Comparison of ENCODE assay signal across 17 cellular contexts in the genomic region with DNA sequence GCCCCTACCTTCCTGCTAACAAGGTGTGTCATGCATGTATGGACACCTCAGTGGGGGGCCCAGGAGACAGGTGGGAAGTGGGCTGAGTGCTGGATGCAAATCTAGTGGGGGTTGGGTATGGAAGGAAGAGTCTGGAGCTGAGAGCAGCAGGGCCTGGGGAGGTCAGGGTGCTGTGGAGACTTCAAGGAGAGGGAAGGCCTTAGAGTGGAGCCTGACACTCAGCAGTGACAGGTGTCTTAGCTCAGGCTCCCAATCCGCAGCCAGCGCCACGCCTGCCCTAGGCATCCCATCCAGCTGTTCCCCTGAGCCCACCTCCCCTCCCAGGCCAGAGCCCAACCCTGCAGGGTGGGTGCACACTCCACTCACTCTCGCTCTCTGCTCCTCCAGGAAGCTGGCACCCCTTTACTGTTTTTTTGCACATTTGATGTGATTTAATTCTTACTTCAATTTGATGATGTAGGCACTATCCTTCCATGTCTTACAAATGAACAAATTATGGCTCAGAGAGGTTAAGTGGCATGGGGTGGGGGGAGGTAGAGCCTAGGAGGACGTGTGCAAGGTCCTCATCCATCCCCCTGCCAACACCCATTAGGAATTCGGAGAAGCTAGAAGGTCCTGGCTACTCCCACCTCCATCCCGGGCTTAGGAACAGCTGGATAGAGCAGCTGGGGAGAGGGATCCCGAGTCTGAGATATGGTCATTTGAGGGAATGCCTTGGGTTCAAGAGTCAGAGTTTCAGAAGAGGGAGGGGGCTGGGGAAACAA. TPM values are rescaled to one million over a fixed set of nuclear protein-coding genes. Genes with fewer than 3 reads are reported as not detected.
DNase-seq lines count a peak whose midpoint lies in the region; FAIRE-seq and TF ChIP-seq lines count a peak whose summit lies in the region.
"Had no signal": no experiment of that assay in that cellular context is flagged by ENCODE, and none has a peak within 500 bp of the region (broad histone marks: within the 10 kb centered on the region; RNA-seq: fewer than 3 reads in every experiment).

No MANE protein-coding gene starts in this region.

- 44 to 50% methylated on average over 8 of the region's 8 CpGs for WGBS in ectodermal cell, 2 experiments
- 14 to 51% (median 47%) methylated on average over 8 of the region's 8 CpGs for WGBS in small intestine, 3 donors

- no peak for DNase-seq in neural crest cell (ENCODE audit: low read depth, low spot score)
- DNase-seq in amniotic stem cell (lab: John Stamatoyannopoulos, UW), result no peak
- DNase-seq in kidney, result no peak
- DNase-seq in small intestine, result no peak
- DNase-seq: activated naive CD4-positive, alpha-beta T cell treated with anti-CD3 and anti-CD28 coated beads, Interleukin-2, amount 50 U/mL, for 16 hours; CD4-positive, CD25-positive, alpha-beta regulatory T cell; foreskin keratinocyte; MG63; psoas muscle; stimulated activated CD4-positive, alpha-beta T cell treated with anti-CD3 and anti-CD28 coated beads, Interleukin-1b, Interleukin-23, amount 100 ng/mL, for 48 hours; stimulated activated CD8-positive, alpha-beta memory T cell treated with anti-CD3 and anti-CD28 coated beads, Interleukin-4, amount 100 ng/mL, for 48 hours had no signal

- peaks cover 20% of the 10 kb centered on the region for H3K27me3 Mint-ChIP-seq in neural crest cell (ENCODE audit: low read depth)

- H3K27ac ChIP-seq in DOHH2 (ENCODE audit: low read depth, low read length) (no peak overlapping the region), HUES6 (ENCODE audit: low read depth, low read length) (no peak overlapping the region), ectodermal cell (ENCODE audit: insufficient read depth, low read depth, low read length, poor library complexity, severe bottlenecking) (no peak overlapping the region), kidney (ENCODE audit: low read depth in 2 of 2, low read length in 2 of 2) (no peak overlapping the region), small intestine (ENCODE audit: low read depth in 1 of 2, low read length in 1 of 2) (no peak overlapping the region)
- H3K27ac ChIP-seq: foreskin keratinocyte, psoas muscle, SJSA1, thoracic aorta had no signal

- no peaks in the 10 kb centered on the region for H3K79me2 ChIP-seq in DOHH2 (ENCODE audit: control insufficient read depth, low read length)

- no peaks in the 10 kb centered on the region for H3K36me3 Mint-ChIP-seq in neural crest cell (ENCODE audit: low read depth)
- H3K36me3 Mint-ChIP-seq: CD4-positive, CD25-positive, alpha-beta regulatory T cell had no signal

- peaks cover 18% of the 10 kb centered on the region for H3K4me1 Mint-ChIP-seq in neural crest cell

- H3K9me3 ChIP-seq in DOHH2 (ENCODE audit: control insufficient read depth, insufficient read depth, low read length), result no peaks in the 10 kb centered on the region
- no peaks in the 10 kb centered on the region for H3K9me3 ChIP-seq in HUES6 (ENCODE audit: control insufficient read depth, insufficient read depth, low read depth, low read length)
- no peaks in the 10 kb centered on the region for H3K9me3 ChIP-seq in ectodermal cell (ENCODE audit: control insufficient read depth, low read length)
- H3K9me3 ChIP-seq in kidney (ENCODE audit: control insufficient read depth in 1 of 2, low read length in 2 of 2), result no peaks in the 10 kb centered on the region
- H3K9me3 ChIP-seq in small intestine (ENCODE audit: control insufficient read depth, low read depth), result no peaks in the 10 kb centered on the region
- H3K9me3 ChIP-seq: MG63, psoas muscle, thoracic aorta had no signal

- no peaks in the 10 kb centered on the region for H3K9me2 ChIP-seq in DOHH2 (replicated peaks; ENCODE audit: control insufficient read depth, low read length)

- H3K27me3 ChIP-seq in DOHH2 (ENCODE audit: control insufficient read depth, low read length) (peaks cover 35% of the 10 kb centered on the region), HUES6 (ENCODE audit: control insufficient read depth, insufficient read depth, low read length) (peaks cover 17% of the 10 kb centered on the region), ectodermal cell (ENCODE audit: control insufficient read depth, insufficient read depth, low read length, poor library complexity, severe bottlenecking) (peaks cover 15% of the 10 kb centered on the region), small intestine (ENCODE audit: control insufficient read depth in 2 of 2, insufficient read depth in 2 of 2, low read length in 2 of 2) (peaks cover 2 to 3% of the 10 kb centered on the region in 2 donors)

- intact Hi-C loops in kidney (cut with DNase I), result no loop called here

- H3K36me3 ChIP-seq in DOHH2 (ENCODE audit: control insufficient read depth, low read length) (no peaks in the 10 kb centered on the region), HUES6 (ENCODE audit: control insufficient read depth, insufficient read depth, low read length) (0 out of 2 replicates have a peak, but pooled peaks cover 6% of the 10 kb centered on the region), ectodermal cell (ENCODE audit: control insufficient read depth, insufficient read depth, low read length) (peaks cover 5% of the 10 kb centered on the region), kidney (ENCODE audit: control insufficient read depth in 1 of 2, insufficient read depth in 2 of 2, low read length in 2 of 2) (no peaks in the 10 kb centered on the region), small intestine (ENCODE audit: control insufficient read depth in 2 of 2, insufficient read depth in 2 of 2, low read length in 2 of 2) (no peaks in the 10 kb centered on the region)
- H3K36me3 ChIP-seq: MG63, thoracic aorta had no signal

- H3K9ac ChIP-seq in HUES6 (ENCODE audit: low read length) (no peak overlapping the region), kidney (ENCODE audit: low read length in 2 of 2) (no peak overlapping the region)

- H3K4me3 Mint-ChIP-seq in neural crest cell, result peak overlapping the region; percentile 78

- H4K20me1 ChIP-seq in DOHH2 (ENCODE audit: control insufficient read depth, insufficient read depth, low read depth, low read length), result no peaks in the 10 kb centered on the region

- H3K4me3 ChIP-seq in DOHH2 (ENCODE audit: low read length) (no peak overlapping the region), HUES6 (ENCODE audit: low read depth, low read length) (0 out of 2 replicates have a peak overlapping the region, but pooled peaks have one; percentile 5), ectodermal cell (ENCODE audit: insufficient read depth, low read depth, low read length) (peak overlapping the region; percentile 93), kidney (ENCODE audit: low read length in 2 of 2) (no peak overlapping the region), small intestine (ENCODE audit: low read depth in 1 of 2, low read length in 2 of 2) (no peak overlapping the region)
- H3K4me3 ChIP-seq: MG63, psoas muscle, SJSA1, thoracic aorta had no signal

- peak overlapping the region; percentile 43 for H3K27ac Mint-ChIP-seq in neural crest cell (ENCODE audit: unreplicated experiment)
- H3K27ac Mint-ChIP-seq: CD4-positive, CD25-positive, alpha-beta regulatory T cell had no signal

- peak overlapping the region; percentile 31 for H3K4me2 ChIP-seq in DOHH2 (ENCODE audit: low read length)

- FAIRE-seq in kidney (lab: Jason Lieb, UNC) (no peak), small intestine (lab: Jason Lieb, UNC) (no peak)
- FAIRE-seq: GM12891 had no signal

- no peaks in the 10 kb centered on the region for H3F3A ChIP-seq in DOHH2 (ENCODE audit: control insufficient read depth, insufficient read depth)

- no peak for TF ChIP-seq CTCF in DOHH2 (IDR thresholded peaks at IDR 0.05; ENCODE audit: low read depth, low read length, poor library complexity, severe bottlenecking)
- no peak for TF ChIP-seq CTCF in neural crest cell (conservative IDR thresholded peaks at IDR 0.05)
- TF ChIP-seq CTCF in kidney (IDR thresholded peaks at IDR 0.05; ENCODE audit: borderline replicate concordance, extremely low read depth, insufficient read depth), result no peak

- H3K9me3 Mint-ChIP-seq in neural crest cell, result no peaks in the 10 kb centered on the region

- H3K4me1 ChIP-seq in DOHH2 (ENCODE audit: control insufficient read depth, low read length) (peaks cover 54% of the 10 kb centered on the region), HUES6 (ENCODE audit: control insufficient read depth, insufficient read depth, low read length) (peaks cover 20% of the 10 kb centered on the region), ectodermal cell (ENCODE audit: control insufficient read depth, insufficient read depth, low read length) (peaks cover 26% of the 10 kb centered on the region), kidney (ENCODE audit: control insufficient read depth in 1 of 2, insufficient read depth in 1 of 2, low read depth in 1 of 2, low read length in 2 of 2) (peaks cover 5% of the 10 kb centered on the region in 2 donors), small intestine (ENCODE audit: control insufficient read depth in 2 of 2, insufficient read depth in 1 of 2, low read depth in 1 of 2, low read length in 1 of 2) (peaks cover 0 to 1% of the 10 kb centered on the region in 2 donors)
- H3K4me1 ChIP-seq: foreskin keratinocyte had no signal

RNA-seq across cellular contexts. Expression of a gene that starts 2.2 kb away (rescaled TPM):
- polyA plus RNA-seq in ectodermal cell (2013, experiment 1 of 4), result 49.5 TPM
- 54.2 TPM for polyA plus RNA-seq in ectodermal cell (2013, experiment 2 of 4)
- 53.0 TPM for polyA plus RNA-seq in ectodermal cell (2013, experiment 3 of 4)
- polyA plus RNA-seq in ectodermal cell (2013, experiment 4 of 4), result 52.8 TPM
- total RNA-seq in neural crest cell (50.6 and 51.9 TPM in 2 replicates), kidney (0.94 TPM)
- polyA plus RNA-seq in kidney (ENCODE audit: insufficient read depth, low read depth, low replicate concordance) (1.6 TPM), small intestine (under 1 TPM in 1 of 3 donors, not detected in 2; 0.87 TPM)

RNA-seq across cellular contexts. Expression of a gene that starts 16.4 kb away (rescaled TPM):
- polyA plus RNA-seq in ectodermal cell (2013, experiment 1 of 4), result 108 TPM
- 105 TPM for polyA plus RNA-seq in ectodermal cell (2013, experiment 2 of 4)
- polyA plus RNA-seq in ectodermal cell (2013, experiment 3 of 4), result 89.6 TPM
- 106 TPM for polyA plus RNA-seq in ectodermal cell (2013, experiment 4 of 4)
- total RNA-seq in neural crest cell, result 59.7 and 70.0 TPM in 2 replicates
- 353 TPM for total RNA-seq in kidney
- polyA plus RNA-seq in kidney (ENCODE audit: insufficient read depth, low read depth, low replicate concordance), result 235 TPM
- 100 to 1,000 TPM in 1 of 3 donors, 10 to 100 TPM in 2; 82.3 to 137 (median 85.9) TPM for polyA plus RNA-seq in small intestine

RNA-seq across cellular contexts. Expression of a gene that starts 28.0 kb away (rescaled TPM):
- polyA plus RNA-seq in ectodermal cell (2013, experiment 1 of 4), result 10.9 TPM
- 10.4 TPM for polyA plus RNA-seq in ectodermal cell (2013, experiment 2 of 4)
- polyA plus RNA-seq in ectodermal cell (2013, experiment 3 of 4), result 12.2 TPM
- polyA plus RNA-seq in ectodermal cell (2013, experiment 4 of 4), result 15.6 TPM
- total RNA-seq in neural crest cell (7.3 and 8.1 TPM in 2 replicates), kidney (1.7 TPM)
- polyA plus RNA-seq in kidney (ENCODE audit: insufficient read depth, low read depth, low replicate concordance) (0.67 TPM), small intestine (under 1 TPM in 2 of 3 donors, not detected in 1; 0.27 to 0.31 TPM)
- polyA plus RNA-seq: CD4-positive, CD25-positive, alpha-beta regulatory T cell had no signal

RNA-seq across cellular contexts. Expression of a gene that starts 36.9 kb away (rescaled TPM):
- 112 TPM for polyA plus RNA-seq in ectodermal cell (2013, experiment 1 of 4)
- 108 TPM for polyA plus RNA-seq in ectodermal cell (2013, experiment 2 of 4)
- 88.7 TPM for polyA plus RNA-seq in ectodermal cell (2013, experiment 3 of 4)
- 94.4 TPM for polyA plus RNA-seq in ectodermal cell (2013, experiment 4 of 4)
- total RNA-seq in neural crest cell, result 114 and 122 TPM in 2 replicates
- 107 TPM for total RNA-seq in kidney
- 389 TPM for polyA plus RNA-seq in kidney (ENCODE audit: insufficient read depth, low read depth, low replicate concordance)
- polyA plus RNA-seq in small intestine, result 100 to 1,000 TPM; 126 to 165 (median 153) TPM

RNA-seq across cellular contexts. Expression of a gene that starts 53.1 kb away (rescaled TPM):
- 1.4 TPM for polyA plus RNA-seq in ectodermal cell (2013, experiment 1 of 4)
- 1.8 TPM for polyA plus RNA-seq in ectodermal cell (2013, experiment 2 of 4)
- 2.2 TPM for polyA plus RNA-seq in ectodermal cell (2013, experiment 3 of 4)
- polyA plus RNA-seq in ectodermal cell (2013, experiment 4 of 4), result 1.5 TPM
- total RNA-seq in neural crest cell, result 8.7 and 12.9 TPM in 2 replicates
- 2.2 TPM for total RNA-seq in kidney
- polyA plus RNA-seq in kidney (ENCODE audit: insufficient read depth, low read depth, low replicate concordance), result 6.4 TPM
- 1 to 10 TPM; 1.1 to 6.4 (median 1.1) TPM for polyA plus RNA-seq in small intestine
- total RNA-seq: SJSA1 had no signal

Comparison
In these comparisons a context has a peak if more than half of its experiments do, and no peak if none do; other contexts are left out.
1. H3K4me3 ChIP-seq: peak in HUES6 (single experiment) and ectodermal cell (single experiment); none in DOHH2 (single experiment), kidney (0 of 2) and small intestine (0 of 2).
2. RNA of a gene that starts 2.2 kb away (total RNA-seq): 50.6 to 51.9 TPM in neural crest cell; 0.94 TPM in kidney (single experiment); every median in the first group is over 10 times any median in the second.